In the genomic region with DNA sequence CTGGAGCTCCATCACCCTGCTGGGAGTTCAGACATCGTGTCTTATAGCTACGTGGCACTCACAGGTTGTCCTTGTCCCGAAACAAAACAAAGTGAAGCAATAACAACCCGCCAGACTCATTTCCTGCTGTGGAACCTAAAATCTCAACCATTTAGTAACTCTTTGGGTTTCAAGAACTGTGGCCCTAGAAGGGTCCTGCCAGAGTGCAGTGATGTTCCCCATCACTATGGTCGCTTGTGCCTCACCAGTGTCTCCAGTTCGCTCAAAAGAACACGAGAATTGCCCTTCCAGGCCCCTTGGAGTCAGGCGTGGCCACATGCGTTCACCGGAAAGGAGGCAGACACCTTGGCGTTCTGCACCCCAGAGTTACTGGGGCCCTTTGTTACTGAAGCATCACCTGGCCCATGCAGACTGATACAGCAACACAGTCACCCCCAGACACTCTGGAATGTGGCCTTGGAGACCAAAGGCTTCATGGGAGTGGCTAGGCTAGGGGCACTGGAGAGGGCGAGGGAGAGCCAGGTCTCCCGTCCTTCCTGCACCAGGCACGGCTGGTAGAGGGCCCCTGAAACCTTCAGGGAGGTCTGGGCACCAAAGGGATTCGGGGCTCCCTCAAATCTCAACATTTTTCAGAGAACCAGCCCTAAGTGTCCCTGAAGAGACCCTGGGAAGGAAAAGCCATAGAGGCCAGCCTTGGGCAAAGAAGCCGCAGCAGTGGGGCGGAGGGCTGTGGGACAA, we compare ENCODE assay signal across 21 cellular contexts. TPM values are rescaled to one million over a fixed set of nuclear protein-coding genes. Genes with fewer than 3 reads are reported as not detected.
DNase-seq lines count a peak whose midpoint lies in the region; ATAC-seq, FAIRE-seq and TF ChIP-seq lines count a peak whose summit lies in the region.
"Had no signal": no experiment of that assay in that cellular context is flagged by ENCODE, and none has a peak within 500 bp of the region (broad histone marks: within the 10 kb centered on the region; RNA-seq: fewer than 3 reads in every experiment).

No MANE protein-coding gene starts in this region.

- H3K9me2 ChIP-seq in neural cell (ENCODE audit: insufficient read depth, low read length) = no peaks in the 10 kb centered on the region

- TF ChIP-seq EP300 in K562 (IDR thresholded peaks at IDR 0.05; ENCODE audit: low read length) = no peak
- TF ChIP-seq EP300 in neural cell (conservative IDR thresholded peaks at IDR 0.05; ENCODE audit: poor library complexity, severe bottlenecking) = no peak

- no peak overlapping the region for H3K4me2 ChIP-seq in K562 (ENCODE audit: insufficient read depth, low read length)
- no peak overlapping the region for H3K4me2 ChIP-seq in neural cell (ENCODE audit: low read length)

- no peaks in the 10 kb centered on the region for H3F3A ChIP-seq in neural cell (ENCODE audit: insufficient read depth, low read length, poor library complexity, severe bottlenecking)

- no peak for TF ChIP-seq CTCF in left ventricle myocardium inferior (IDR thresholded peaks at IDR 0.05; ENCODE audit: borderline replicate concordance)
- no peak for TF ChIP-seq CTCF in heart left ventricle (IDR thresholded peaks at IDR 0.05)
- TF ChIP-seq CTCF in K562 (IDR thresholded peaks at IDR 0.05 in 2 of 3, conservative IDR thresholded peaks at IDR 0.05 in 1 of 3; ENCODE audit: insufficient read depth in 2 of 3, low read depth in 1 of 3, low read length in 3 of 3) = no peak
- TF ChIP-seq CTCF in neural cell (IDR thresholded peaks at IDR 0.05; ENCODE audit: poor library complexity, severe bottlenecking) = no peak
- TF ChIP-seq CTCF in upper lobe of right lung (IDR thresholded peaks at IDR 0.05) = no peak

- TF ChIP-seq POLR2A in heart left ventricle (IDR thresholded peaks at IDR 0.05) (no peak), K562 (conservative IDR thresholded peaks at IDR 0.05) (no peak)

- WGBS in heart left ventricle, 4 donors = 91 to 95% (median 93%) methylated on average over 17 of the region's 17 CpGs
- 34% methylated on average over 16 of the region's 17 CpGs for WGBS in K562 (ENCODE audit: insufficient coverage, low coverage, missing lambda C conversion rate)

- no peak overlapping the region for H3K27ac ChIP-seq in left ventricle myocardium inferior (replicated peaks)
- no peak overlapping the region for H3K27ac ChIP-seq in heart left ventricle
- no peak overlapping the region for H3K27ac ChIP-seq in K562 (ENCODE audit: extremely low read depth, low read depth, low read length)
- no peak overlapping the region for H3K27ac ChIP-seq in neural cell (ENCODE audit: low read length)
- no peak overlapping the region for H3K27ac ChIP-seq in upper lobe of right lung
- H3K27ac ChIP-seq: epithelial cell of prostate had no signal

- H3K79me2 ChIP-seq in K562 (ENCODE audit: control insufficient read depth, insufficient read depth, low read length) (no peaks in the 10 kb centered on the region), neural cell (replicated peaks; ENCODE audit: insufficient read depth, low read length) (no peaks in the 10 kb centered on the region)

- no peak for FAIRE-seq in K562 (lab: Jason Lieb, UNC)
- FAIRE-seq: GM18507, HTR-8/SVneo had no signal

- BruUV-seq in K562 (replicated peaks; lab: Mats Ljungman, UMichigan) = no TSS peak

- no peaks in the 10 kb centered on the region for H3K9me1 ChIP-seq in K562 (ENCODE audit: control insufficient read depth, insufficient read depth, low read length)

- intact Hi-C loops in left ventricle myocardium inferior (cut with micrococcal nuclease) = no loop called here
- intact Hi-C loops in heart left ventricle (cut with DNase I) = loop anchor here in 2 of 10 donors (10.0 kb wide), 1 partner anchor 54 kb away; no protein-coding TSS in a partner anchor
- intact Hi-C loops in K562 (cut with micrococcal nuclease) = no loop called here
- intact Hi-C loops in upper lobe of right lung (cut with DNase I) = no loop called here
- intact Hi-C loops in head of caudate nucleus (cut with DNase I) = no loop called here

- TF ChIP-seq RAD21 in K562 (CRISPR knock-in tag; conservative IDR thresholded peaks at IDR 0.05 in 1 of 2, IDR thresholded peaks at IDR 0.05 in 1 of 2) (no peak), neural cell (conservative IDR thresholded peaks at IDR 0.05) (no peak)

- H3K4me3 ChIP-seq in left ventricle myocardium inferior (peak overlapping the region; percentile 54), heart left ventricle (no peak overlapping the region), K562 (no peak overlapping the region), neural cell (ENCODE audit: low read length) (peak overlapping the region; percentile 56), upper lobe of right lung (no peak overlapping the region)

- DNase-seq in left ventricle myocardium inferior = no peak
- DNase-seq in heart left ventricle = no peak
- DNase-seq in K562 (ENCODE audit: extremely low read depth in 1 of 4, low spot score in 3 of 4) = no peak
- peak; percentile 46 for DNase-seq in upper lobe of right lung
- no peak for DNase-seq in DMS114 treated with DMSO at 0.1 percent for 48 hours (lab: John Stamatoyannopoulos, UW; ENCODE audit: unreplicated experiment)
- DNase-seq in head of caudate nucleus = no peak
- DNase-seq in EL = no peak
- DNase-seq: activated CD8-positive, alpha-beta memory T cell treated with anti-CD3 and anti-CD28 coated beads, Interleukin-2, amount 50 U/mL, for 48 hours; kidney glomerular epithelial cell; NCI-H1092; NCI-H2171; Right ventricle myocardium superior had no signal

- CTCF ChIA-PET in K562 (lab: Yijun Ruan, JAX; ENCODE audit: low intra/inter-chr PET ratio) = no interaction called here

- H3K4me1 ChIP-seq in left ventricle myocardium inferior (peaks cover 17% of the 10 kb centered on the region), heart left ventricle (peaks cover 0 to 18% (median 9%) of the 10 kb centered on the region in 12 donors), K562 (replicated peaks in 1 of 2; ENCODE audit: control insufficient read depth in 2 of 2, insufficient read depth in 2 of 2, low read length in 2 of 2) (peaks cover 5 to 22% of the 10 kb centered on the region in 2 experiments; a peak in 3 of 5 replicates), upper lobe of right lung (peaks cover 13% of the 10 kb centered on the region)

- H2AFZ ChIP-seq in K562 (ENCODE audit: low read depth, low read length) (no peak overlapping the region), neural cell (ENCODE audit: low read depth, low read length) (no peak overlapping the region)

- in situ Hi-C loops in K562 (cut with MboI) = no loop called here

- peaks cover 38% of the 10 kb centered on the region for H3K27me3 ChIP-seq in left ventricle myocardium inferior (ENCODE audit: low read depth)
- peaks cover 0 to 32% (median 6%) of the 10 kb centered on the region in 9 donors for H3K27me3 ChIP-seq in heart left ventricle
- H3K27me3 ChIP-seq in K562 (ENCODE audit: control insufficient read depth in 2 of 2, insufficient read depth in 2 of 2, low read length in 2 of 2) = peaks cover 25 to 57% of the 10 kb centered on the region in 2 experiments; a peak in 4 of 5 replicates
- peaks cover 15% of the 10 kb centered on the region for H3K27me3 ChIP-seq in neural cell (ENCODE audit: insufficient read depth, low read depth, low read length)
- no peaks in the 10 kb centered on the region for H3K27me3 ChIP-seq in upper lobe of right lung

- H4K20me1 ChIP-seq in K562 (replicated peaks; ENCODE audit: control insufficient read depth, insufficient read depth, low read length) (no peaks in the 10 kb centered on the region), neural cell (ENCODE audit: insufficient read depth) (no peaks in the 10 kb centered on the region)

- POLR2A ChIA-PET in K562 (lab: Yijun Ruan, JAX) = interaction anchor here (1.0 kb wide), 1 partner anchor 67 kb away, joined by 3 read pairs; no protein-coding TSS in a partner anchor

- H3K36me3 ChIP-seq in left ventricle myocardium inferior = no peaks in the 10 kb centered on the region
- no peaks in the 10 kb centered on the region for H3K36me3 ChIP-seq in heart left ventricle
- H3K36me3 ChIP-seq in K562 (ENCODE audit: control insufficient read depth, insufficient read depth, low read length) = no peaks in the 10 kb centered on the region
- no peaks in the 10 kb centered on the region for H3K36me3 ChIP-seq in neural cell (ENCODE audit: insufficient read depth, low read length)
- no peaks in the 10 kb centered on the region for H3K36me3 ChIP-seq in upper lobe of right lung

- ATAC-seq in heart left ventricle = no peak
- ATAC-seq in K562 = no peak
- ATAC-seq in upper lobe of right lung = no peak

- no peaks in the 10 kb centered on the region for H3K9me3 ChIP-seq in left ventricle myocardium inferior (replicated peaks)
- H3K9me3 ChIP-seq in heart left ventricle = no peaks in the 10 kb centered on the region
- no peaks in the 10 kb centered on the region for H3K9me3 ChIP-seq in K562 (replicated peaks; ENCODE audit: control insufficient read depth, insufficient read depth, low read depth, low read length)
- no peaks in the 10 kb centered on the region for H3K9me3 ChIP-seq in neural cell (ENCODE audit: low read length)
- H3K9me3 ChIP-seq in upper lobe of right lung = no peaks in the 10 kb centered on the region

- no peak overlapping the region for H3K9ac ChIP-seq in K562 (ENCODE audit: insufficient read depth in 1 of 2, low read depth in 2 of 2, low read length in 2 of 2)
- H3K9ac ChIP-seq in neural cell (ENCODE audit: low read length) = no peak overlapping the region

RNA-seq across cellular contexts. Expression of a gene that starts 0.9 kb away (rescaled TPM):
- total RNA-seq in left ventricle myocardium inferior = 0.41 TPM
- under 1 TPM in 1 of 9 donors, not detected in 8; 0.52 TPM for total RNA-seq in heart left ventricle
- polyA plus RNA-seq in heart left ventricle = under 1 TPM in 1 of 2 donors, not detected in 1; 0.50 TPM
- 0.19 and 0.23 TPM in 2 replicates for total RNA-seq in K562 (2011; cell fraction: chromatin; rRNA removed; ENCODE audit: low replicate concordance)
- not detected in 2 replicates for total RNA-seq in K562 (2011; cell fraction: nucleolus; rRNA removed)
- not detected in 2 replicates for total RNA-seq in K562 (2011; cell fraction: nucleoplasm; rRNA removed)
- total RNA-seq in K562 (2014; rRNA removed) = not detected in 2 replicates
- total RNA-seq in K562 (2014; rRNA removed; fragmentation: Illumina TruSeq; extraction: Trizol) = not detected in 2 replicates
- not detected in 2 replicates for total RNA-seq in K562 (2015; rRNA removed; fragmentation: Illumina TruSeq; extraction: Trizol)
- not detected in 2 replicates for total RNA-seq in K562 (2021)
- polyA plus RNA-seq in K562 (2011; rRNA removed) = not detected in 2 replicates
- polyA plus RNA-seq in K562 (2011; cell fraction: cytosol; rRNA removed) = not detected in 2 replicates
- 0.09 TPM in 1 of 2 replicates, not detected in the other for polyA plus RNA-seq in K562 (2011; cell fraction: nucleus; rRNA removed)
- not detected in 2 replicates for polyA plus RNA-seq in K562 (2012)
- not detected in 2 replicates for polyA plus RNA-seq in K562 (2014; fragmentation: Illumina TruSeq; extraction: Trizol)
- polyA plus RNA-seq in K562 (2014; fragmentation: Nextera tagmentation; extraction: Ambion mirVana) = not detected
- not detected in 2 replicates for polyA plus RNA-seq in K562 (2014; rRNA removed)
- not detected in 2 replicates for polyA minus RNA-seq in K562 (2011; rRNA and poly(A)+ RNA removed)
- polyA minus RNA-seq in K562 (2011; cell fraction: cytosol; rRNA and poly(A)+ RNA removed) = not detected in 2 replicates
- polyA minus RNA-seq in K562 (2011; cell fraction: nucleus; rRNA and poly(A)+ RNA removed) = not detected in 2 replicates
- not detected in 2 replicates for polyA plus RNA-seq in neural cell
- not detected in 2 replicates for polyA minus RNA-seq in neural cell
- not detected for total RNA-seq in upper lobe of right lung
- total RNA-seq: chondrocyte, glomerular endothelial cell, mononuclear cell, pulmonary artery endothelial cell had no signal
- polyA plus RNA-seq: AG04450 had no signal

RNA-seq across cellular contexts. Expression of a gene that starts 29.2 kb away (rescaled TPM):
- total RNA-seq in left ventricle myocardium inferior (0.16 TPM), heart left ventricle (1 to 10 TPM in 2 of 9 donors, under 1 TPM in 4, not detected in 3; 0.37 to 1.7 (median 0.52) TPM), K562 (2014; rRNA removed) (0.08 TPM in 1 of 2 replicates, not detected in the other), K562 (2014; rRNA removed; fragmentation: Illumina TruSeq; extraction: Trizol) (not detected in 2 replicates), K562 (2015; rRNA removed; fragmentation: Illumina TruSeq; extraction: Trizol) (not detected in 2 replicates), K562 (2021) (0.09 TPM in 1 of 2 replicates, not detected in the other), upper lobe of right lung (1.3 TPM)
- polyA plus RNA-seq in heart left ventricle (not detected), K562 (2011; rRNA removed) (not detected in 2 replicates), K562 (2014; fragmentation: Illumina TruSeq; extraction: Trizol) (not detected in 2 replicates), K562 (2014; fragmentation: Nextera tagmentation; extraction: Ambion mirVana) (not detected), K562 (2014; rRNA removed) (0.05 and 0.24 TPM in 2 replicates), neural cell (45.6 and 46.2 TPM in 2 replicates)
- 0.32 TPM in 1 of 2 replicates, not detected in the other for total RNA-seq in K562 (2011; cell fraction: chromatin; rRNA removed; ENCODE audit: low replicate concordance)
- not detected in 2 replicates for total RNA-seq in K562 (2011; cell fraction: nucleolus; rRNA removed)
- not detected in 2 replicates for total RNA-seq in K562 (2011; cell fraction: nucleoplasm; rRNA removed)
- polyA plus RNA-seq in K562 (2011; cell fraction: cytosol; rRNA removed) = 0.04 TPM in 1 of 2 replicates, not detected in the other
- polyA plus RNA-seq in K562 (2011; cell fraction: nucleus; rRNA removed) = 0.11 and 0.31 TPM in 2 replicates
- polyA plus RNA-seq in K562 (2012) = 0.21 and 0.39 TPM in 2 replicates
- not detected in 2 replicates for polyA minus RNA-seq in K562 (2011; rRNA and poly(A)+ RNA removed)
- not detected in 2 replicates for polyA minus RNA-seq in K562 (2011; cell fraction: cytosol; rRNA and poly(A)+ RNA removed)
- not detected in 2 replicates for polyA minus RNA-seq in K562 (2011; cell fraction: nucleus; rRNA and poly(A)+ RNA removed)
- 54.0 and 58.0 TPM in 2 replicates for polyA minus RNA-seq in neural cell
- total RNA-seq: chondrocyte, pulmonary artery endothelial cell had no signal

Comparison
In these comparisons a context has a peak if more than half of its experiments do, and no peak if none do; other contexts are left out.
1. H3K4me3 ChIP-seq: peak in left ventricle myocardium inferior (single experiment) and neural cell (single experiment); none in heart left ventricle (0 of 12), K562 (single experiment) and upper lobe of right lung (single experiment).